39 cellular contexts compared by ENCODE assay signal in the genomic region with DNA sequence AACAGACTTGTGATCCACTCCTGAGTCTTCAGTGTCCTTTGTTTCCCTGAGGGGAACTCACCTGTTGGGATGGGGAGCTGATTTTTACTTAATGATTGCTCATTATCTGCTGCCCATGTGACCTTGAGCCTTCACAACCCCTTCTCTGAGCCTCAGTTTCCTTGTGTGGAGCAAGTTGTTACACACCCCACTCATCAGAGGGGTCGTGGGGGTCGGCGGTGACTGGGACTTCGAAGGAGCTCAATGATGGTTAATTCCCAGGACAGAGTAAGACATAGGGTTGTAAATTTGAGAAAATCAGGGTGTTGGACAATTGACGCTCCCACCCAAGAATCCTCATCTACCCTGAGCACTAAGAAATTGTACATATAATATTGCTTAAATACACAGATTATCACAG. TPM values are rescaled to one million over a fixed set of nuclear protein-coding genes. Genes with fewer than 3 reads are reported as not detected.
"Had no signal": no experiment of that assay in that cellular context is flagged by ENCODE, and none has a peak within 500 bp of the region (broad histone marks: within the 10 kb centered on the region; RNA-seq: fewer than 3 reads in every experiment).

No MANE protein-coding gene starts in this region.

- H3K4me1 Mint-ChIP-seq: brain had no signal

- H3K4me1 ChIP-seq: ascending aorta, breast epithelium, colonic mucosa, esophagus squamous epithelium, gastroesophageal sphincter had no signal

- H3K27ac ChIP-seq: ascending aorta, breast epithelium, cardiac muscle cell, colonic mucosa, epithelial cell of prostate, esophagus squamous epithelium, gastroesophageal sphincter, WERI-Rb-1 had no signal

- H3K27me3 ChIP-seq: ascending aorta, colonic mucosa had no signal

- H3K4me3 ChIP-seq: ascending aorta, breast epithelium, cardiac muscle cell, colonic mucosa, esophagus squamous epithelium, gastroesophageal sphincter had no signal

- H3K27me3 Mint-ChIP-seq: activated CD8-positive, alpha-beta T cell treated with anti-CD3 and anti-CD28 coated beads for 36 hours had no signal

- H3K9me3 ChIP-seq: ascending aorta, colonic mucosa, esophagus squamous epithelium had no signal

- FAIRE-seq: endometrium, endothelial cell of umbilical vein had no signal

- ATAC-seq: activated CD4-positive, CD25-positive, alpha-beta regulatory T cell treated with anti-CD3 and anti-CD28 coated beads, Interleukin-2, amount 50 U/mL, for 24 hours; activated CD8-positive, alpha-beta T cell treated with anti-CD3 and anti-CD28 coated beads for 36 hours; activated naive CD4-positive, alpha-beta T cell treated with anti-CD3 and anti-CD28 coated beads, Interleukin-2, amount 50 U/mL, for 72 hours; activated T-cell treated with anti-CD3 and anti-CD28 coated beads, Interleukin-2, amount 50 U/mL, for 72 hours; gastroesophageal sphincter; T-cell had no signal

- H3K36me3 ChIP-seq: ascending aorta, breast epithelium, cardiac muscle cell, colonic mucosa, esophagus squamous epithelium, gastroesophageal sphincter, WERI-Rb-1 had no signal

- DNase-seq: activated B cell treated with CpG ODN at 0.5 μM for 24 hours; activated CD4-positive, alpha-beta T cell treated with anti-CD3 and anti-CD28 coated beads for 48 hours; activated CD4-positive, alpha-beta T cell treated with anti-CD3 and anti-CD28 coated beads, Interleukin-2, amount 50 U/mL, for 1 hour; activated CD4-positive, alpha-beta T cell treated with anti-CD3 and anti-CD28 coated beads, Interleukin-2, amount 50 U/mL, for 48 hours; activated CD8-positive, alpha-beta memory T cell treated with anti-CD3 and anti-CD28 coated beads, Interleukin-2, amount 50 U/mL, for 48 hours; activated CD8-positive, alpha-beta T cell treated with anti-CD3 and anti-CD28 coated beads for 36 hours; activated gamma-delta T cell; activated naive CD4-positive, alpha-beta T cell; activated naive CD4-positive, alpha-beta T cell treated with anti-CD3 and anti-CD28 coated beads, Interleukin-2, amount 10 ng/mL, durations not matched to agents 7 days and 5 days; activated naive CD8-positive, alpha-beta T cell treated with anti-CD3 and anti-CD28 coated beads, Interleukin-2, amount 10 ng/mL, durations not matched to agents 7 days and 5 days; activated T-cell treated with anti-CD3 and anti-CD28 coated beads for 4 hours; activated T-cell treated with anti-CD3 and anti-CD28 coated beads, Interleukin-2, amount 50 U/mL, for 24 hours; activated T-cell treated with anti-CD3 and anti-CD28 coated beads, Interleukin-2, amount 50 U/mL, for 72 hours; central memory CD4-positive, alpha-beta T cell; cerebellar nuclear complex; colonic mucosa; effector CD8-positive, alpha-beta T cell; esophagus squamous epithelium; foreskin melanocyte; T-cell; T1000; WERI-Rb-1 had no signal

- H3K4me3 Mint-ChIP-seq: activated B cell treated with CpG ODN at 0.5 μM for 24 hours; activated CD8-positive, alpha-beta T cell treated with anti-CD3 and anti-CD28 coated beads for 36 hours; activated naive CD4-positive, alpha-beta T cell treated with anti-CD3 and anti-CD28 coated beads, Interleukin-2, amount 10 ng/mL, durations not matched to agents 7 days and 5 days; activated naive CD8-positive, alpha-beta T cell treated with anti-CD3 and anti-CD28 coated beads, Interleukin-2, amount 10 ng/mL, durations not matched to agents 7 days and 5 days; activated T-cell treated with anti-CD3 and anti-CD28 coated beads, Interleukin-2, amount 50 U/mL, for 24 hours; activated T-cell treated with anti-CD3 and anti-CD28 coated beads, Interleukin-2, amount 50 U/mL, for 72 hours; brain; T-cell; T-helper 1 cell treated with Interleukin-12 subunit alpha and Interleukin-12 subunit beta and Interleukin-4 antibody, amounts not matched to agents 30 μg/mL and 1 μg/mL, for 36 hours; T-helper 2 cell treated with Interferon-gamma antibody and Interleukin-4, amounts not matched to agents 5 μg/mL and 100 μg/mL, for 36 hours had no signal

- H3K9me3 Mint-ChIP-seq: activated B cell treated with CpG ODN at 0.5 μM for 24 hours; activated CD8-positive, alpha-beta T cell treated with anti-CD3 and anti-CD28 coated beads for 36 hours; activated naive CD4-positive, alpha-beta T cell treated with anti-CD3 and anti-CD28 coated beads, Interleukin-2, amount 10 ng/mL, durations not matched to agents 7 days and 5 days; activated naive CD4-positive, alpha-beta T cell treated with anti-CD3 and anti-CD28 coated beads, Interleukin-2, amount 50 U/mL, for 72 hours; activated naive CD8-positive, alpha-beta T cell treated with anti-CD3 and anti-CD28 coated beads, Interleukin-2, amount 10 ng/mL, durations not matched to agents 7 days and 5 days; activated T-cell treated with anti-CD3 and anti-CD28 coated beads, Interleukin-2, amount 50 U/mL, for 24 hours; activated T-cell treated with anti-CD3 and anti-CD28 coated beads, Interleukin-2, amount 50 U/mL, for 72 hours; brain; T-helper 1 cell treated with Interleukin-12 subunit alpha and Interleukin-12 subunit beta and Interleukin-4 antibody, amounts not matched to agents 30 μg/mL and 1 μg/mL, for 36 hours; T-helper 2 cell treated with Interferon-gamma antibody and Interleukin-4, amounts not matched to agents 5 μg/mL and 100 μg/mL, for 36 hours had no signal

- H3K27ac Mint-ChIP-seq: activated B cell treated with CpG ODN at 0.5 μM for 24 hours; activated CD8-positive, alpha-beta T cell treated with anti-CD3 and anti-CD28 coated beads for 36 hours; activated naive CD4-positive, alpha-beta T cell treated with anti-CD3 and anti-CD28 coated beads, Interleukin-2, amount 10 ng/mL, durations not matched to agents 7 days and 5 days; activated naive CD4-positive, alpha-beta T cell treated with anti-CD3 and anti-CD28 coated beads, Interleukin-2, amount 50 U/mL, for 72 hours; activated naive CD8-positive, alpha-beta T cell treated with anti-CD3 and anti-CD28 coated beads, Interleukin-2, amount 10 ng/mL, durations not matched to agents 7 days and 5 days; activated T-cell treated with anti-CD3 and anti-CD28 coated beads, Interleukin-2, amount 50 U/mL, for 24 hours; activated T-cell treated with anti-CD3 and anti-CD28 coated beads, Interleukin-2, amount 50 U/mL, for 72 hours; brain; T-cell; T-helper 1 cell treated with Interleukin-12 subunit alpha and Interleukin-12 subunit beta and Interleukin-4 antibody, amounts not matched to agents 30 μg/mL and 1 μg/mL, for 36 hours; T-helper 2 cell treated with Interferon-gamma antibody and Interleukin-4, amounts not matched to agents 5 μg/mL and 100 μg/mL, for 36 hours had no signal

RNA-seq across cellular contexts. Expression of a gene that starts 13.5 kb away (rescaled TPM):
- total RNA-seq: activated CD8-positive, alpha-beta memory T cell treated with anti-CD3 and anti-CD28 coated beads for 36 hours; activated CD8-positive, alpha-beta T cell treated with anti-CD3 and anti-CD28 coated beads for 36 hours; activated naive CD4-positive, alpha-beta T cell treated with anti-CD3 and anti-CD28 coated beads, Interleukin-2, amount 50 U/mL, for 72 hours; activated naive CD8-positive, alpha-beta T cell treated with anti-CD3 and anti-CD28 coated beads, Interleukin-2, amount 10 ng/mL, durations not matched to agents 7 days and 5 days; activated T-cell treated with anti-CD3 and anti-CD28 coated beads, Interleukin-2, amount 50 U/mL, for 72 hours; ascending aorta; cardiac muscle cell; dermis microvascular lymphatic vessel endothelial cell; endothelial cell of umbilical vein; fibroblast of lung; fibroblast of villous mesenchyme; glomerular endothelial cell; T-cell had no signal
- polyA plus RNA-seq: cardiac muscle cell, endothelial cell of umbilical vein, fibroblast of lung had no signal

RNA-seq across cellular contexts. Expression of a gene that starts 18.6 kb away (rescaled TPM):
- total RNA-seq: activated CD8-positive, alpha-beta memory T cell treated with anti-CD3 and anti-CD28 coated beads for 36 hours; activated CD8-positive, alpha-beta T cell treated with anti-CD3 and anti-CD28 coated beads for 36 hours; activated naive CD4-positive, alpha-beta T cell treated with anti-CD3 and anti-CD28 coated beads, Interleukin-2, amount 50 U/mL, for 72 hours; activated T-cell treated with anti-CD3 and anti-CD28 coated beads, Interleukin-2, amount 50 U/mL, for 72 hours; cardiac muscle cell; dermis microvascular lymphatic vessel endothelial cell; endothelial cell of umbilical vein; fibroblast of lung; fibroblast of villous mesenchyme; glomerular endothelial cell had no signal
- polyA plus RNA-seq: cardiac muscle cell, endothelial cell of umbilical vein, fibroblast of lung had no signal

RNA-seq across cellular contexts. Expression of a gene that starts 39.4 kb away (rescaled TPM):
- total RNA-seq: activated CD8-positive, alpha-beta memory T cell treated with anti-CD3 and anti-CD28 coated beads for 36 hours; activated CD8-positive, alpha-beta T cell treated with anti-CD3 and anti-CD28 coated beads for 36 hours; activated naive CD4-positive, alpha-beta T cell treated with anti-CD3 and anti-CD28 coated beads, Interleukin-2, amount 50 U/mL, for 72 hours; activated naive CD8-positive, alpha-beta T cell treated with anti-CD3 and anti-CD28 coated beads, Interleukin-2, amount 10 ng/mL, durations not matched to agents 7 days and 5 days; activated T-cell treated with anti-CD3 and anti-CD28 coated beads, Interleukin-2, amount 50 U/mL, for 72 hours; ascending aorta; cardiac muscle cell; colonic mucosa; dermis microvascular lymphatic vessel endothelial cell; endothelial cell of umbilical vein; fibroblast of lung; fibroblast of villous mesenchyme; gastroesophageal sphincter; glomerular endothelial cell had no signal
- polyA plus RNA-seq: cardiac muscle cell, endothelial cell of umbilical vein, fibroblast of lung had no signal

RNA-seq across cellular contexts. Expression of a gene that starts 42.4 kb away (rescaled TPM):
- total RNA-seq: activated CD8-positive, alpha-beta memory T cell treated with anti-CD3 and anti-CD28 coated beads for 36 hours; activated CD8-positive, alpha-beta T cell treated with anti-CD3 and anti-CD28 coated beads for 36 hours; activated naive CD4-positive, alpha-beta T cell treated with anti-CD3 and anti-CD28 coated beads, Interleukin-2, amount 50 U/mL, for 72 hours; cardiac muscle cell; dermis microvascular lymphatic vessel endothelial cell; endothelial cell of umbilical vein; fibroblast of lung; fibroblast of villous mesenchyme; glomerular endothelial cell had no signal
- polyA plus RNA-seq: cardiac muscle cell, endothelial cell of umbilical vein, fibroblast of lung had no signal

RNA-seq across cellular contexts. Expression of a gene that starts 56.9 kb away (rescaled TPM):
- total RNA-seq: activated B cell treated with CpG ODN at 0.5 μM for 24 hours; activated CD8-positive, alpha-beta memory T cell treated with anti-CD3 and anti-CD28 coated beads for 36 hours; activated CD8-positive, alpha-beta T cell treated with anti-CD3 and anti-CD28 coated beads for 36 hours; activated naive CD4-positive, alpha-beta T cell treated with anti-CD3 and anti-CD28 coated beads, Interleukin-2, amount 50 U/mL, for 72 hours; activated T-cell treated with anti-CD3 and anti-CD28 coated beads, Interleukin-2, amount 50 U/mL, for 72 hours; dermis microvascular lymphatic vessel endothelial cell; endothelial cell of umbilical vein; fibroblast of lung; fibroblast of villous mesenchyme; glomerular endothelial cell had no signal
- polyA plus RNA-seq: endothelial cell of umbilical vein, fibroblast of lung had no signal
